18 cellular contexts compared by ENCODE assay signal in genomic region chr13:30797847-30798246, GRCh38.
DNase-seq lines count a peak whose midpoint lies in the region; ATAC-seq and TF ChIP-seq lines count a peak whose summit lies in the region.
"Had no signal": no experiment of that assay in that cellular context is flagged by ENCODE, and none has a peak within 500 bp of the region (broad histone marks: within the 10 kb centered on the region; RNA-seq: fewer than 3 reads in every experiment).

No MANE protein-coding gene starts in this region.

- no peak overlapping the region for H4K91ac ChIP-seq in neuronal stem cell (ENCODE audit: low read depth, low read length, poor library complexity)

- H2AFZ ChIP-seq in GM23338 (0 out of 2 replicates have a peak overlapping the region, but pooled peaks have one; percentile 23), mammary epithelial cell (ENCODE audit: low read depth, low read length) (peak overlapping the region; percentile 78), neuronal stem cell (ENCODE audit: low read length) (peak overlapping the region; percentile 48)

- H3K36me3 Mint-ChIP-seq in GM23338 (ENCODE audit: low read depth): no peaks in the 10 kb centered on the region

- no peak overlapping the region for H2BK15ac ChIP-seq in neuronal stem cell (ENCODE audit: low read length)

- H3K4me3 ChIP-seq in GM23338: no peak overlapping the region
- H3K4me3 ChIP-seq in mammary epithelial cell (replicated peaks in 1 of 3; ENCODE audit: insufficient read depth in 1 of 3, low read depth in 2 of 3, low read length in 3 of 3): no peak overlapping the region
- H3K4me3 ChIP-seq in neuronal stem cell (ENCODE audit: low read length in 2 of 2): no peak overlapping the region
- H3K4me3 ChIP-seq: BLaER1 treated with 17β-estradiol and CSF1 and Interleukin-3, amounts not matched to agents 10 nM and 100 nM had no signal

- H3K9ac ChIP-seq in mammary epithelial cell (ENCODE audit: insufficient read depth, low read length) (no peak overlapping the region), neuronal stem cell (ENCODE audit: low read depth, low read length, poor library complexity) (no peak overlapping the region)
- H3K9ac ChIP-seq: BLaER1 treated with 17β-estradiol and CSF1 and Interleukin-3, amounts not matched to agents 10 nM and 100 nM had no signal

- H3K18ac ChIP-seq in neuronal stem cell (ENCODE audit: low read length): no peak overlapping the region

- H3K36me3 ChIP-seq in GM23338 (ENCODE audit: insufficient read depth) (no peaks in the 10 kb centered on the region), mammary epithelial cell (ENCODE audit: insufficient read depth, low read length) (no peaks in the 10 kb centered on the region), neuronal stem cell (replicated peaks in 1 of 2; ENCODE audit: control insufficient read depth in 2 of 2, insufficient read depth in 2 of 2, low read length in 2 of 2) (no peaks in the 10 kb centered on the region)

- H3K23ac ChIP-seq in neuronal stem cell (ENCODE audit: low read depth, low read length, poor library complexity): no peak overlapping the region

- dilution Hi-C loops in mammary epithelial cell (cut with HindIII; ENCODE audit: low sequenced_read_pairs): loop anchor here (5.0 to 10.0 kb wide), 2 partner anchors 123 to 661 kb away; no protein-coding TSS in a partner anchor

- no peak overlapping the region for H3K4ac ChIP-seq in neuronal stem cell (ENCODE audit: low read length)

- 100% methylated on average over 6 of the region's 7 CpGs for WGBS in mammary epithelial cell (ENCODE audit: low coverage, missing lambda C conversion rate)
- WGBS in neuronal stem cell (ENCODE audit: extremely low coverage in 2 of 2, insufficient read length in 2 of 2, insufficient replicate concordance in 1 of 2), 2 donors: no CpG with 5 or more reads among the region's 7 CpGs

- H3K79me2 ChIP-seq in GM23338 (replicated peaks; ENCODE audit: insufficient read depth) (no peaks in the 10 kb centered on the region), mammary epithelial cell (ENCODE audit: insufficient read depth, low read length) (no peaks in the 10 kb centered on the region)

- peaks cover 6% of the 10 kb centered on the region for H3K27me3 Mint-ChIP-seq in GM23338 (ENCODE audit: insufficient read depth, low read depth, poor library complexity)

- H2BK5ac ChIP-seq in neuronal stem cell (ENCODE audit: low read length): no peak overlapping the region

- no peaks in the 10 kb centered on the region for H3K79me1 ChIP-seq in neuronal stem cell (ENCODE audit: low read depth, low read length)

- H4K20me1 ChIP-seq in GM23338 (replicated peaks; ENCODE audit: insufficient read depth): no peaks in the 10 kb centered on the region
- no peaks in the 10 kb centered on the region for H4K20me1 ChIP-seq in mammary epithelial cell (ENCODE audit: insufficient read depth, low read length)
- H4K20me1 ChIP-seq: BLaER1 treated with 17β-estradiol and CSF1 and Interleukin-3, amounts not matched to agents 10 nM and 100 nM had no signal

- DNase-seq in GM23338 (ENCODE audit: low spot score) (no peak), mammary epithelial cell (no peak), neuronal stem cell (ENCODE audit: low spot score) (no peak), superior temporal gyrus (ENCODE audit: extremely low spot score) (no peak)
- DNase-seq: DMS79, H7, NCI-H1048, NCI-H1436, NCI-H1930, NCI-H345, NCI-H526, PC-3, SIG-M5 had no signal

- no peak overlapping the region for H3K4me2 ChIP-seq in GM23338
- no peak overlapping the region for H3K4me2 ChIP-seq in mammary epithelial cell (ENCODE audit: insufficient read depth, low read depth, low read length)
- no peak overlapping the region for H3K4me2 ChIP-seq in neuronal stem cell (ENCODE audit: insufficient read depth, low read length, poor library complexity, severe bottlenecking)

- H3K9me3 Mint-ChIP-seq in GM23338: no peaks in the 10 kb centered on the region

- H3K9me3 ChIP-seq in mammary epithelial cell (replicated peaks; ENCODE audit: insufficient read depth, low read length) (no peaks in the 10 kb centered on the region), neuronal stem cell (replicated peaks in 1 of 2; ENCODE audit: control insufficient read depth in 2 of 2, insufficient read depth in 1 of 2, low read depth in 1 of 2, low read length in 2 of 2) (no peaks in the 10 kb centered on the region)

- no peak overlapping the region for H2BK120ac ChIP-seq in neuronal stem cell (ENCODE audit: low read depth, low read length)

- no peaks in the 10 kb centered on the region for H3K9me2 ChIP-seq in GM23338 (ENCODE audit: insufficient read depth)

- peaks cover 17% of the 10 kb centered on the region for H3K4me1 Mint-ChIP-seq in GM23338

- H3K14ac ChIP-seq in neuronal stem cell (ENCODE audit: low read length): no peak overlapping the region

- no peak overlapping the region for H4K8ac ChIP-seq in neuronal stem cell (ENCODE audit: low read depth, low read length)

- no peaks in the 10 kb centered on the region; the same call in 1 of the 2 replicates for H3K4me1 ChIP-seq in GM23338 (ENCODE audit: insufficient read depth)
- peaks cover 37% of the 10 kb centered on the region for H3K4me1 ChIP-seq in mammary epithelial cell (ENCODE audit: insufficient read depth, low read length)
- H3K4me1 ChIP-seq in neuronal stem cell (ENCODE audit: control insufficient read depth in 2 of 2, insufficient read depth in 1 of 2, low read depth in 1 of 2, low read length in 2 of 2): peaks cover 6 to 15% of the 10 kb centered on the region in 2 donors

- no peak overlapping the region for H3K4me3 Mint-ChIP-seq in GM23338

- no TSS peak for BruUV-seq in mammary epithelial cell (replicated peaks; lab: Mats Ljungman, UMichigan)

- ATAC-seq in GM23338 (no peak), GM21717 (IDR thresholded peaks at IDR 0.05; ENCODE audit: unreplicated experiment) (no peak), GM18858 (IDR thresholded peaks at IDR 0.05; ENCODE audit: unreplicated experiment) (no peak)
- ATAC-seq: PC-3 had no signal

- no peak overlapping the region for H2AK5ac ChIP-seq in neuronal stem cell (ENCODE audit: low read depth, low read length)

- in situ Hi-C loops in mammary epithelial cell (cut with MboI; ENCODE audit: low sequenced_read_pairs in 2 of 2): loop anchor here in 1 of 2 donors (5.0 kb wide), 2 partner anchors 56 to 126 kb away; no protein-coding TSS in a partner anchor

- no peak for TF ChIP-seq CTCF in C4-2B (conservative IDR thresholded peaks at IDR 0.05)
- TF ChIP-seq CTCF in GM23338 (conservative IDR thresholded peaks at IDR 0.05; ENCODE audit: low read depth in 2 of 2): no peak
- TF ChIP-seq CTCF in mammary epithelial cell (conservative IDR thresholded peaks at IDR 0.05 in 1 of 2, IDR thresholded peaks at IDR 0.05 in 1 of 2; ENCODE audit: extremely low read depth in 1 of 2, insufficient read depth in 1 of 2, low read depth in 1 of 2, low read length in 2 of 2): no peak

- CTCF ChIA-PET in mammary epithelial cell (lab: Charles Lee; ENCODE audit: low non-redundant PET): no interaction called here

- intact Hi-C loops in mammary epithelial cell (cut with micrococcal nuclease): loop anchor here (2.0 kb wide), 1 partner anchor 79 kb away; no protein-coding TSS in a partner anchor

- no peaks in the 10 kb centered on the region for H3F3A ChIP-seq in GM23338 (replicated peaks; ENCODE audit: low read depth)

- H3K27ac Mint-ChIP-seq in GM23338: no peak overlapping the region

- H3K27ac ChIP-seq in C4-2B (peak overlapping the region; percentile 16), GM23338 (ENCODE audit: low read depth) (no peak overlapping the region), mammary epithelial cell (ENCODE audit: insufficient read depth, low read depth, low read length) (no peak overlapping the region), neuronal stem cell (replicated peaks; ENCODE audit: low read length) (no peak overlapping the region)
- H3K27ac ChIP-seq: RWPE1 had no signal

- no peaks in the 10 kb centered on the region for H3K27me3 ChIP-seq in GM23338 (ENCODE audit: insufficient read depth)
- no peaks in the 10 kb centered on the region for H3K27me3 ChIP-seq in mammary epithelial cell (ENCODE audit: insufficient read depth, low read length)
- H3K27me3 ChIP-seq in neuronal stem cell (ENCODE audit: control insufficient read depth in 3 of 3, insufficient read depth in 3 of 3, low read depth in 1 of 3, low read length in 3 of 3): no peaks in the 10 kb centered on the region
- H3K27me3 ChIP-seq: BLaER1 treated with 17β-estradiol and CSF1 and Interleukin-3, amounts not matched to agents 10 nM and 100 nM had no signal

- no peak overlapping the region for H2BK12ac ChIP-seq in neuronal stem cell (ENCODE audit: low read length)

TF ChIP-seq in GM23338, 12 proteins besides CTCF, POLR2A, EP300 and RAD21 (continues in another document):
- TF ChIP-seq CREB1 (CRISPR knock-in tag; IDR thresholded peaks at IDR 0.05; ENCODE audit: low read depth): no peak
- no peak for TF ChIP-seq ETS1 (IDR thresholded peaks at IDR 0.05)

Comparison
In these comparisons a context has a peak if more than half of its experiments do, and no peak if none do; other contexts are left out.
1. H2AFZ ChIP-seq: peak in every context shown above with its lines; median percentile 78 in mammary epithelial cell; 48 in neuronal stem cell; 23 in GM23338.